22 cellular contexts compared by ENCODE assay signal in genomic region chr22:28920757-28921584, GRCh38. TPM values are rescaled to one million over a fixed set of nuclear protein-coding genes. Genes with fewer than 3 reads are reported as not detected.
DNase-seq lines count a peak whose midpoint lies in the region; ATAC-seq, FAIRE-seq and TF ChIP-seq lines count a peak whose summit lies in the region.
"Had no signal": no experiment of that assay in that cellular context is flagged by ENCODE, and none has a peak within 500 bp of the region (broad histone marks: within the 10 kb centered on the region; RNA-seq: fewer than 3 reads in every experiment).

No MANE protein-coding gene starts in this region.

- H3K18ac ChIP-seq in mesendoderm (ENCODE audit: low read length): no peak overlapping the region

- no peak overlapping the region for H2BK5ac ChIP-seq in mesendoderm (ENCODE audit: low read length)

- intact Hi-C loops in right cardiac atrium (cut with DNase I): no loop called here
- intact Hi-C loops in GM12878 (cut with micrococcal nuclease; ENCODE audit: unreplicated experiment): loop anchor here (2.0 kb wide), 1 partner anchor 56 kb away; no protein-coding TSS in a partner anchor
- intact Hi-C loops in esophagus muscularis mucosa (cut with DNase I): no loop called here

- no peak overlapping the region for H3K9ac ChIP-seq in GM12878 (ENCODE audit: control insufficient read depth, insufficient read depth, low read length)
- no peak overlapping the region for H3K9ac ChIP-seq in mesendoderm (ENCODE audit: low read length)

- no peak overlapping the region for H4K8ac ChIP-seq in mesendoderm (ENCODE audit: low read depth, low read length)

- no peaks in the 10 kb centered on the region for H4K20me1 ChIP-seq in GM12878 (ENCODE audit: control insufficient read depth, insufficient read depth)

- no TSS peak for BruUV-seq in GM12878 (replicated peaks; lab: Mats Ljungman, UMichigan)

- 75% methylated on average over 7 of the region's 7 CpGs for WGBS in right cardiac atrium
- WGBS in GM12878 (ENCODE audit: insufficient coverage, insufficient replicate concordance, low lambda C conversion rate, missing lambda C conversion rate): 5% methylated on average over 7 of the region's 7 CpGs
- no CpG with 5 or more reads among the region's 7 CpGs for WGBS in mesendoderm (ENCODE audit: extremely low coverage, insufficient coverage, low lambda C conversion rate)
- 83% methylated on average over 6 of the region's 7 CpGs for WGBS in esophagus muscularis mucosa

- RAD21 ChIA-PET in GM12878 (lab: Charles Lee; ENCODE audit: unreplicated experiment): interaction anchor here (0.6 to 6.6 kb wide), 22 partner anchors 9 to 281 kb away, joined by 3 to 84 read pairs (median 4); partner anchors contain the start of gene ZNRF3

- SMC1A ChIA-PET in GM12878 (lab: Charles Lee; ENCODE audit: uncharacterized antibody, unreplicated experiment): interaction anchor here (0.7 to 6.5 kb wide), 31 partner anchors 9 to 281 kb away, joined by 3 to 117 read pairs (median 6); no protein-coding TSS in a partner anchor

- no peak for TF ChIP-seq RAD21 in GM12878 (IDR thresholded peaks at IDR 0.05; ENCODE audit: insufficient read depth, low read depth, low read length)

- H2AK5ac ChIP-seq in mesendoderm (ENCODE audit: low read length): no peak overlapping the region

- DNase-seq in cardiac muscle cell (ENCODE audit: low read depth in 1 of 2, low spot score in 1 of 2) (no peak), right cardiac atrium (no peak), GM12878 (ENCODE audit: low read depth, low spot score) (peak; percentile 52), mesendoderm (no peak), AML-193 (lab: John Stamatoyannopoulos, UW) (no peak), DMS79 treated with DMSO at 0.1 percent for 48 hours (lab: John Stamatoyannopoulos, UW) (no peak), esophagus muscularis mucosa (ENCODE audit: extremely low spot score) (no peak)
- DNase-seq: activated naive CD8-positive, alpha-beta T cell treated with anti-CD3 and anti-CD28 coated beads, Interleukin-2, amount 10 ng/mL, durations not matched to agents 7 days and 5 days; activated T-cell treated with anti-CD3 and anti-CD28 coated beads, Interleukin-2, amount 50 U/mL, for 48 hours; foreskin keratinocyte; HCEC 1CT; left ventricle myocardium inferior; MM.1S; naive B cell; NCI-H187; NCI-H526 treated with DMSO at 0.1 percent for 48 hours; stomach had no signal

- H4K5ac ChIP-seq in mesendoderm (ENCODE audit: low read length): no peak overlapping the region

- H3K27ac ChIP-seq in cardiac muscle cell: peak overlapping the region; percentile 97
- H3K27ac ChIP-seq in right cardiac atrium (ENCODE audit: low read length): no peak overlapping the region
- H3K27ac ChIP-seq in GM12878 (ENCODE audit: control insufficient read depth, insufficient read depth): no peak overlapping the region
- H3K27ac ChIP-seq in mesendoderm (ENCODE audit: low read depth, low read length): no peak overlapping the region
- peak overlapping the region in 1 of 4 donors; percentile 15 for H3K27ac ChIP-seq in esophagus muscularis mucosa (replicated peaks in 1 of 4)
- H3K27ac ChIP-seq: foreskin keratinocyte, left ventricle myocardium inferior, stomach had no signal

- peak overlapping the region; percentile 38; the same call in 1 of the 2 replicates for H3K4me2 ChIP-seq in GM12878 (ENCODE audit: control insufficient read depth, insufficient read depth)
- H3K4me2 ChIP-seq in mesendoderm (ENCODE audit: low read length): no peak overlapping the region

- H3K27me3 ChIP-seq in cardiac muscle cell: no peaks in the 10 kb centered on the region
- H3K27me3 ChIP-seq in right cardiac atrium (ENCODE audit: control insufficient read depth, insufficient read depth): no peaks in the 10 kb centered on the region
- H3K27me3 ChIP-seq in GM12878 (replicated peaks in 1 of 2; ENCODE audit: control insufficient read depth in 2 of 2, insufficient read depth in 2 of 2, low read length in 1 of 2): no peaks in the 10 kb centered on the region; a peak in 1 of 4 replicates
- no peaks in the 10 kb centered on the region for H3K27me3 ChIP-seq in mesendoderm (ENCODE audit: insufficient read depth, low read length, poor library complexity)
- H3K27me3 ChIP-seq in esophagus muscularis mucosa: no peaks in the 10 kb centered on the region
- H3K27me3 ChIP-seq: foreskin keratinocyte, stomach had no signal

- H3K79me1 ChIP-seq in mesendoderm (ENCODE audit: low read length): peaks cover 22% of the 10 kb centered on the region

- TF ChIP-seq CTCF in cardiac muscle cell (IDR thresholded peaks at IDR 0.05; ENCODE audit: low read depth, low read length) (no peak), GM12878 (IDR thresholded peaks at IDR 0.05 in 2 of 3, conservative IDR thresholded peaks at IDR 0.05 in 1 of 3; ENCODE audit: control insufficient read depth in 2 of 3, extremely low read depth in 1 of 3, insufficient read depth in 1 of 3, low read depth in 3 of 3, low read length in 3 of 3) (no peak), esophagus muscularis mucosa (IDR thresholded peaks at IDR 0.05) (no peak)

- H3K4me1 ChIP-seq in cardiac muscle cell (ENCODE audit: low read depth) (peaks cover 74% of the 10 kb centered on the region), right cardiac atrium (ENCODE audit: control insufficient read depth, insufficient read depth, low read length) (peaks cover 6% of the 10 kb centered on the region), GM12878 (ENCODE audit: control insufficient read depth, insufficient read depth, low read length) (peaks cover 8% of the 10 kb centered on the region), mesendoderm (ENCODE audit: control insufficient read depth, low read depth, low read length) (peaks cover 25% of the 10 kb centered on the region), esophagus muscularis mucosa (peaks cover 43 to 85% (median 70%) of the 10 kb centered on the region in 4 donors)

- H2AFZ ChIP-seq in GM12878 (ENCODE audit: control insufficient read depth, low read depth, low read length): no peak overlapping the region

- no peak overlapping the region for H2BK15ac ChIP-seq in mesendoderm (replicated peaks; ENCODE audit: low read depth)

- CTCF ChIA-PET in GM12878 (lab: Yijun Ruan, JAX): interaction anchor here (0.9 to 9.5 kb wide), 12 partner anchors 9 to 121 kb away, joined by 3 to 87 read pairs (median 4); partner anchors contain the start of gene XBP1

- POLR2A ChIA-PET in GM12878 (lab: Charles Lee): interaction anchor here (0.6 to 2.4 kb wide), 8 partner anchors 9 to 243 kb away, joined by 3 to 13 read pairs (median 4); no protein-coding TSS in a partner anchor

- TF ChIP-seq EP300 in GM12878 (IDR thresholded peaks at IDR 0.05; ENCODE audit: borderline replicate concordance in 1 of 2, control insufficient read depth in 1 of 2, low read depth in 2 of 2, low read length in 2 of 2) (peak in 1 of 2 experiments; percentile 43; a peak in 1 of 4 replicates), esophagus muscularis mucosa (IDR thresholded peaks at IDR 0.05) (no peak)

- FAIRE-seq in GM12878 (lab: Jason Lieb, UNC): no peak
- FAIRE-seq: GM18507, HTR-8/SVneo, TTC549 had no signal

- H3K4me3 ChIP-seq in cardiac muscle cell (no peak overlapping the region), right cardiac atrium (ENCODE audit: low read length) (no peak overlapping the region), GM12878 (no peak overlapping the region), mesendoderm (ENCODE audit: low read length) (no peak overlapping the region), esophagus muscularis mucosa (no peak overlapping the region)
- H3K4me3 ChIP-seq: left ventricle myocardium inferior, stomach had no signal

- H3K79me2 ChIP-seq in GM12878 (ENCODE audit: control insufficient read depth, insufficient read depth, low read length): no peaks in the 10 kb centered on the region
- H3K79me2 ChIP-seq in mesendoderm (ENCODE audit: control insufficient read depth, insufficient read depth, low read length): peaks cover 60% of the 10 kb centered on the region

- in situ Hi-C loops in GM12878 (cut with MboI): no loop called here

- peak overlapping the region; percentile 22 for H3K56ac ChIP-seq in mesendoderm (ENCODE audit: low read length)

- ATAC-seq in right cardiac atrium (no peak), GM12878 (peak; percentile 83), HG03139 (IDR thresholded peaks at IDR 0.05; ENCODE audit: unreplicated experiment) (no peak)
- ATAC-seq: foreskin keratinocyte, SK-N-SH treated with all-trans-retinoic acid at 6 μM for 48 hours had no signal

- H2BK120ac ChIP-seq in mesendoderm (ENCODE audit: low read depth, low read length): no peak overlapping the region

- TF ChIP-seq POLR2A in GM12878 (IDR thresholded peaks at IDR 0.05; ENCODE audit: low read depth, low read length) (no peak), esophagus muscularis mucosa (IDR thresholded peaks at IDR 0.05; ENCODE audit: low read depth) (no peak)

- H3K9me3 ChIP-seq in cardiac muscle cell (ENCODE audit: low read depth) (no peaks in the 10 kb centered on the region), right cardiac atrium (ENCODE audit: control insufficient read depth, low read length) (no peaks in the 10 kb centered on the region), GM12878 (replicated peaks; ENCODE audit: control insufficient read depth, insufficient read depth, low read length) (no peaks in the 10 kb centered on the region), esophagus muscularis mucosa (no peaks in the 10 kb centered on the region)
- H3K9me3 ChIP-seq: left ventricle myocardium inferior, stomach had no signal

- no peak overlapping the region for H3K23ac ChIP-seq in mesendoderm (ENCODE audit: low read length)

- H3K36me3 ChIP-seq in cardiac muscle cell (no peaks in the 10 kb centered on the region), GM12878 (ENCODE audit: control insufficient read depth in 2 of 2, insufficient read depth in 2 of 2, low read length in 1 of 2) (no peaks in the 10 kb centered on the region), mesendoderm (ENCODE audit: control insufficient read depth, insufficient read depth, low read length) (no peaks in the 10 kb centered on the region), esophagus muscularis mucosa (no peaks in the 10 kb centered on the region)
- H3K36me3 ChIP-seq: left ventricle myocardium inferior, stomach had no signal

- H3K4ac ChIP-seq in mesendoderm (ENCODE audit: low read depth, low read length): peak overlapping the region; percentile 22

RNA-seq across cellular contexts. Expression of gene ZNRF3, which starts 37.6 kb away (rescaled TPM):
- 35.4 and 40.4 TPM in 2 replicates for total RNA-seq in cardiac muscle cell
- polyA plus RNA-seq in cardiac muscle cell: 23.8 and 25.5 TPM in 2 replicates
- total RNA-seq in right cardiac atrium: 1 to 10 TPM; 8.4 to 9.4 (median 8.8) TPM
- 4.0 TPM for polyA plus RNA-seq in right cardiac atrium
- 14.8 and 17.0 TPM in 2 replicates for total RNA-seq in GM12878 (2013; cell fraction: nucleolus; rRNA removed)
- 0.98 and 1.1 TPM in 2 replicates for total RNA-seq in GM12878 (2014; rRNA removed)
- 0.46 and 0.49 TPM in 2 replicates for total RNA-seq in GM12878 (2014; rRNA removed; fragmentation: Illumina TruSeq; extraction: Trizol)
- 1.5 and 1.9 TPM in 2 replicates for total RNA-seq in GM12878 (2021)
- polyA plus RNA-seq in GM12878 (2011; ENCODE audit: low read depth): 0.07 TPM
- polyA plus RNA-seq in GM12878 (2011; rRNA removed): 2.4 TPM in 2 replicates
- 3.5 and 4.6 TPM in 2 replicates for polyA plus RNA-seq in GM12878 (2011; cell fraction: cytosol; rRNA removed)
- 5.2 and 7.3 TPM in 2 replicates for polyA plus RNA-seq in GM12878 (2011; cell fraction: nucleus; rRNA removed)
- polyA plus RNA-seq in GM12878 (2012): 0.22 and 0.23 TPM in 2 replicates
- 0.43 and 0.52 TPM in 2 replicates for polyA plus RNA-seq in GM12878 (2014; fragmentation: Illumina TruSeq; extraction: Trizol)
- polyA plus RNA-seq in GM12878 (2014; fragmentation: Nextera tagmentation; extraction: Ambion mirVana): under 1 TPM; 0.10 to 0.13 TPM
- 1.1 and 1.2 TPM in 2 replicates for polyA plus RNA-seq in GM12878 (2014; rRNA removed)
- under 1 TPM; 0.05 to 0.20 TPM for polyA plus RNA-seq in GM12878 (2016; fragmentation: Nextera tagmentation; extraction: Ambion mirVana)
- 3.9 and 7.7 TPM in 2 replicates for polyA minus RNA-seq in GM12878 (2011; rRNA and poly(A)+ RNA removed)
- polyA minus RNA-seq in GM12878 (2011; cell fraction: cytosol; rRNA and poly(A)+ RNA removed): 4.4 and 4.5 TPM in 2 replicates
- 3.4 and 7.2 TPM in 2 replicates for polyA minus RNA-seq in GM12878 (2011; cell fraction: nucleus; rRNA and poly(A)+ RNA removed)
- polyA plus RNA-seq in mesendoderm (2013, experiment 1 of 2): 12.2 TPM
- 11.9 TPM for polyA plus RNA-seq in mesendoderm (2013, experiment 2 of 2)
- total RNA-seq in esophagus muscularis mucosa: 10 to 100 TPM; 12.9 to 29.7 (median 21.9) TPM
